ENCODE assay signal across 1 cellular context in genomic region chr2:70570041-70570661, GRCh38.
TF ChIP-seq lines count a peak whose summit lies in the region.

No MANE protein-coding gene starts in this region.

TF ChIP-seq in HepG2, 621 proteins besides CTCF, POLR2A, EP300 and RAD21 (continued from another document):
- no peak for TF ChIP-seq ZBTB40 (IDR thresholded peaks at IDR 0.05)
- no peak for TF ChIP-seq ZBTB40 (CRISPR knock-in tag; IDR thresholded peaks at IDR 0.05)
- no peak for TF ChIP-seq JDP2 (CRISPR knock-in tag; IDR thresholded peaks at IDR 0.05; ENCODE audit: borderline replicate concordance)
- TF ChIP-seq ZBTB3 (CRISPR knock-in tag; IDR thresholded peaks at IDR 0.05; ENCODE audit: borderline replicate concordance, low read depth) = 0 out of 2 replicates have a peak, but pooled peaks have one; percentile 29
- peak; percentile 55; the same call in 1 of the 2 replicates for TF ChIP-seq ETV5 (CRISPR knock-in tag; IDR thresholded peaks at IDR 0.05; ENCODE audit: borderline replicate concordance)
- no peak for TF ChIP-seq ZBTB26 (CRISPR knock-in tag; IDR thresholded peaks at IDR 0.05; ENCODE audit: borderline replicate concordance)
- TF ChIP-seq HDAC1 (CRISPR knock-in tag; IDR thresholded peaks at IDR 0.05) = no peak
- no peak for TF ChIP-seq ZFP91 (CRISPR knock-in tag; IDR thresholded peaks at IDR 0.05; ENCODE audit: borderline replicate concordance)
- TF ChIP-seq E2F2 (CRISPR knock-in tag; IDR thresholded peaks at IDR 0.05; ENCODE audit: borderline replicate concordance) = 0 out of 2 replicates have a peak, but pooled peaks have one; percentile 21
- TF ChIP-seq ZBTB39 (CRISPR knock-in tag; IDR thresholded peaks at IDR 0.05) = no peak
- TF ChIP-seq MAX (IDR thresholded peaks at IDR 0.05) = peak; percentile 65
- TF ChIP-seq ZBTB44 (CRISPR knock-in tag; IDR thresholded peaks at IDR 0.05) = no peak
- no peak for TF ChIP-seq ZBTB14 (CRISPR knock-in tag; IDR thresholded peaks at IDR 0.05)
- peak; percentile 74; the same call in 1 of the 2 replicates for TF ChIP-seq SP5 (CRISPR knock-in tag; IDR thresholded peaks at IDR 0.05; ENCODE audit: borderline replicate concordance, low read depth)
- no peak for TF ChIP-seq CENPBD1 (CRISPR knock-in tag; IDR thresholded peaks at IDR 0.05; ENCODE audit: borderline replicate concordance, low read depth)
- 0 out of 2 replicates have a peak, but pooled peaks have one; percentile 7 for TF ChIP-seq GATAD2A (CRISPR knock-in tag; IDR thresholded peaks at IDR 0.05)
- no peak for TF ChIP-seq ZNF430 (CRISPR knock-in tag; IDR thresholded peaks at IDR 0.05)
- TF ChIP-seq GATA4 (IDR thresholded peaks at IDR 0.05; ENCODE audit: borderline replicate concordance, low read depth) = no peak
- TF ChIP-seq ZNF816 (CRISPR knock-in tag; IDR thresholded peaks at IDR 0.05; ENCODE audit: borderline replicate concordance) = no peak
- TF ChIP-seq HBP1 (CRISPR knock-in tag; IDR thresholded peaks at IDR 0.05; ENCODE audit: low read depth) = no peak
- no peak for TF ChIP-seq NFKBIZ (CRISPR knock-in tag; IDR thresholded peaks at IDR 0.05)
